Comparison of ENCODE assay signal across 17 cellular contexts in the genomic region with DNA sequence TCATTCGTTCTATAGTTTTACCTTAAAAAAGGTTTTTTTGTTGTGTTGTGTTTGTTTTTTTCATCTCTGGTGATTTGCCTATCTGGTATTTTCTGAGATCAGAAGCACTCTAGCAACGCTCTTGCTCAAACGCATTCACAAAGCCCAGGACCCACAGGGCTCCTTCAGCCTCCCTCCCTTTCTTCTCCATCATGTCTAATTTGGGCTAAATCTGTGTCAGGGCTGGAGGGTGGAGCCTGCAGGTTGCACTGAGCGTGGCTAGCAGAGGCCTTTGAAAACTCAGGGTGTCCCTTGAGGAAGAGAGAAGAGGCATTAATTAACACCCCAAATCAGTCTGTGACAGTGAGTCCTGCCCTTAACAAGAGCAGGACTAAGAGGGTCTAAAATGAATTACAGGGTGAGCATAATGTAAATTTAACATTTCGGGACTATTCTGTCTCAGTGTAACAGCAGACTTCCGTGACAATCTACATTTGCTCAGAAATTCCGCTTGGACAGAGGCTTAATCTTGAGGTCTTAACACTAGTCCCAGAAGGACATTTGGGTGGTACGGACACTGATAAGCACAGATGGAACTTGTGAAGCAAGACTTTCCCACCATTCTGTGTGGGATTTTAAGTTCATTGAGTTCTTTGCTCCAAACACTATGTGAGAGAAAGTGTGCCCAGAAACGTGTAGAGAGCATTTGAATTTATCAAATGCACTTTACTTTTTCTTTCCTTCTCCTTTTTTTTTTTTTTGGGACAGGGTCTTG.
DNase-seq lines count a peak whose midpoint lies in the region; ATAC-seq and TF ChIP-seq lines count a peak whose summit lies in the region.
"Had no signal": no experiment of that assay in that cellular context is flagged by ENCODE, and none has a peak within 500 bp of the region (broad histone marks: within the 10 kb centered on the region; RNA-seq: fewer than 3 reads in every experiment).

No MANE protein-coding gene starts in this region.

- H3K9me3 ChIP-seq in BLaER1, result no peaks in the 10 kb centered on the region; the same call in 1 of the 2 replicates
- no peaks in the 10 kb centered on the region for H3K9me3 ChIP-seq in BLaER1 treated with 17β-estradiol and CSF1 and Interleukin-3, amounts not matched to agents 10 nM and 100 nM (replicated peaks in 1 of 11)
- H3K9me3 ChIP-seq in right cardiac atrium (ENCODE audit: control insufficient read depth, low read length), result no peaks in the 10 kb centered on the region
- H3K9me3 ChIP-seq: A549, BE2C, Caco-2 had no signal

- no peaks in the 10 kb centered on the region for H4K20me1 ChIP-seq in BLaER1
- no peaks in the 10 kb centered on the region for H4K20me1 ChIP-seq in BLaER1 treated with 17β-estradiol and CSF1 and Interleukin-3, amounts not matched to agents 10 nM and 100 nM

- H3K9ac ChIP-seq in BLaER1, result no peak overlapping the region
- H3K9ac ChIP-seq in BLaER1 treated with 17β-estradiol and CSF1 and Interleukin-3, amounts not matched to agents 10 nM and 100 nM, result no peak overlapping the region

- no peak overlapping the region for H3K4me3 ChIP-seq in BLaER1
- no peak overlapping the region for H3K4me3 ChIP-seq in BLaER1 treated with 17β-estradiol and CSF1 and Interleukin-3, amounts not matched to agents 10 nM and 100 nM
- H3K4me3 ChIP-seq in fibroblast of villous mesenchyme (ENCODE audit: low read depth, low read length), result no peak overlapping the region
- H3K4me3 ChIP-seq in right cardiac atrium (ENCODE audit: low read length), result no peak overlapping the region
- H3K4me3 ChIP-seq: A549 had no signal

- intact Hi-C loops in right cardiac atrium (cut with DNase I), result no loop called here

- TF ChIP-seq CTCF in fibroblast of villous mesenchyme (IDR thresholded peaks at IDR 0.05; ENCODE audit: insufficient read depth, low read depth, low read length), result no peak

- peak overlapping the region; percentile 48 for H3K4me2 ChIP-seq in BLaER1
- peak overlapping the region in 10 of 11 experiments; percentile 16 to 93 (median 40); a peak in 20 of 22 replicates for H3K4me2 ChIP-seq in BLaER1 treated with 17β-estradiol and CSF1 and Interleukin-3, amounts not matched to agents 10 nM and 100 nM
- H3K4me2 ChIP-seq: A549 had no signal

- no peaks in the 10 kb centered on the region for H3K27me3 ChIP-seq in BLaER1
- no peaks in the 10 kb centered on the region for H3K27me3 ChIP-seq in BLaER1 treated with 17β-estradiol and CSF1 and Interleukin-3, amounts not matched to agents 10 nM and 100 nM
- H3K27me3 ChIP-seq in right cardiac atrium (ENCODE audit: control insufficient read depth, insufficient read depth), result no peaks in the 10 kb centered on the region
- H3K27me3 ChIP-seq: BE2C had no signal

- DNase-seq in fibroblast of villous mesenchyme (ENCODE audit: low read depth) (peak; percentile 25), right cardiac atrium (peak in 1 of 3 donors; percentile 31), dedifferentiated amniotic fluid mesenchymal stem cell (ENCODE audit: extremely low spot score) (no peak), NCI-H2227 (lab: John Stamatoyannopoulos, UW; ENCODE audit: unreplicated experiment) (no peak), NCI-H1417 treated with DMSO at 0.1 percent for 48 hours (lab: John Stamatoyannopoulos, UW) (no peak)
- DNase-seq: BE2C; Caco-2; CD8-positive, alpha-beta memory T cell; DMS53; GF-D8; HCEC 1CT; HFFc6 had no signal

- 62% methylated on average over 9 of the region's 9 CpGs for WGBS in right cardiac atrium

- H3K27ac ChIP-seq in BLaER1 (no peak overlapping the region), right cardiac atrium (ENCODE audit: low read length) (no peak overlapping the region)
- H3K27ac ChIP-seq in BLaER1 treated with 17β-estradiol and CSF1 and Interleukin-3, amounts not matched to agents 10 nM and 100 nM, result peak overlapping the region in 1 of 11 experiments; percentile 15; a peak in 1 of 22 replicates
- H3K27ac ChIP-seq: A549 had no signal

- peaks cover 77% of the 10 kb centered on the region for H3K4me1 ChIP-seq in BLaER1
- H3K4me1 ChIP-seq in BLaER1 treated with 17β-estradiol and CSF1 and Interleukin-3, amounts not matched to agents 10 nM and 100 nM, result peaks cover 45 to 78% (median 65%) of the 10 kb centered on the region in 10 experiments
- H3K4me1 ChIP-seq in right cardiac atrium (ENCODE audit: control insufficient read depth, insufficient read depth, low read length), result no peaks in the 10 kb centered on the region
- H3K4me1 ChIP-seq: A549, BE2C, Caco-2 had no signal

- ATAC-seq in right cardiac atrium, result peak; percentile 87 to 93
- no peak for ATAC-seq in GM21717 (IDR thresholded peaks at IDR 0.05; ENCODE audit: unreplicated experiment)
- ATAC-seq: A549, HepG2 had no signal

- H3K36me3 ChIP-seq in BLaER1, result no peaks in the 10 kb centered on the region
- peaks cover 0 to 19% (median 0%) of the 10 kb centered on the region in 11 experiments; a peak in 2 of 22 replicates for H3K36me3 ChIP-seq in BLaER1 treated with 17β-estradiol and CSF1 and Interleukin-3, amounts not matched to agents 10 nM and 100 nM
- H3K36me3 ChIP-seq: BE2C had no signal
